In the genomic region with DNA sequence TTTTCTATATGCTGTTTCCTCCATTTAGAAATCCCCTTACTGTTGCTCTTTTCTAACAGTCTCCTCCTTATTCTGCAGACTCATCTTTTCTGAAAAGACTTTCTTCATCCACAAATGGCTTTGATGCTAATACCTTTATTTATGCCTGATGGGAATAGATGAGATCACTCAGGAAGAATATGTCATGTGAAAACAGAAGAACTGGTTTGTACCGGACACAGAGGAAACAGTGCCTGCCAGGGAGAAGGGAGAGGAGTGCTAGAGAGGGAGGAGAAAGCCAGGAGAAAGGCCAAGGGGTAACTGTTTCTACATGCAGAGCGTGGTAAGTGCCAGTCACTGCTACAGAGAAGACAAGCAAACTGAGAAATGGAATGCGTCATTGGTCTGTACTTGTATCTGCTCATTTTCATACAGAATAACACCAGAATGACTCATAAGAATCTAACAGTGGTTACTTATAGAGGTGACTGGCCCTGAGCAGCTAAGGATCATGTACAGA, we compare ENCODE assay signal across 8 cellular contexts. TPM values are rescaled to one million over a fixed set of nuclear protein-coding genes. Genes with fewer than 3 reads are reported as not detected.
DNase-seq lines count a peak whose midpoint lies in the region; ATAC-seq, FAIRE-seq and TF ChIP-seq lines count a peak whose summit lies in the region.

No MANE protein-coding gene starts in this region.

- H3K4me3 Mint-ChIP-seq in type B pancreatic cell, result peak overlapping the region; percentile 13

- DNase-seq in GM13976 (ENCODE audit: low spot score), result peak; percentile 77
- peak; percentile 81 for DNase-seq in HTR-8/SVneo (ENCODE audit: insufficient read length, low spot score)
- peak; percentile 95 for DNase-seq in astrocyte of the cerebellum (ENCODE audit: low read depth)
- DNase-seq in left kidney (ENCODE audit: low read depth, low spot score), result peak; percentile 66
- DNase-seq in type B pancreatic cell (ENCODE audit: extremely low spot score, unreplicated experiment), result no peak
- DNase-seq in SK-N-DZ (ENCODE audit: low spot score), result no peak
- DNase-seq in activated naive CD4-positive, alpha-beta T cell treated with anti-CD3 and anti-CD28 coated beads, Interleukin-2, amount 50 U/mL, for 16 hours, result no peak

- peak overlapping the region; percentile 82 for H3K27ac Mint-ChIP-seq in type B pancreatic cell

- peak; percentile 100 for ATAC-seq in GM21619 (IDR thresholded peaks at IDR 0.05; ENCODE audit: unreplicated experiment)

- H3K36me3 Mint-ChIP-seq in type B pancreatic cell, result no peaks in the 10 kb centered on the region

- FAIRE-seq in HTR-8/SVneo (lab: Jason Lieb, UNC), result peak; percentile 86

- no peak overlapping the region for H3K4me3 ChIP-seq in astrocyte of the cerebellum (ENCODE audit: low read depth, low read length)

- no peak for TF ChIP-seq CTCF in GM13976 (IDR thresholded peaks at IDR 0.05; ENCODE audit: borderline replicate concordance, control extremely low read depth, extremely low read depth, insufficient read depth, missing control alignments)
- no peak for TF ChIP-seq CTCF in astrocyte of the cerebellum (IDR thresholded peaks at IDR 0.05; ENCODE audit: low read depth, low read length, missing control alignments)
- no peak for TF ChIP-seq CTCF in type B pancreatic cell (conservative IDR thresholded peaks at IDR 0.05)

- H3K9me3 Mint-ChIP-seq in type B pancreatic cell, result no peaks in the 10 kb centered on the region

- H3K27me3 Mint-ChIP-seq in type B pancreatic cell, result no peaks in the 10 kb centered on the region

- H3K4me1 Mint-ChIP-seq in type B pancreatic cell (ENCODE audit: unreplicated experiment), result peaks cover 21% of the 10 kb centered on the region

- in situ Hi-C loops in GM13976 (cut with MboI; ENCODE audit: low sequenced_read_pairs, unreplicated experiment) (loop anchor here (25.0 kb wide), 1 partner anchor 543 kb away; no protein-coding TSS in a partner anchor), astrocyte of the cerebellum (cut with HindIII; ENCODE audit: low sequenced_read_pairs) (no loop called here)

RNA-seq across cellular contexts. Expression of a gene that starts 45.9 kb away (rescaled TPM):
- total RNA-seq in type B pancreatic cell (ENCODE audit: low replicate concordance), result 60.2 and 79.9 TPM in 2 replicates
- 54.5 and 59.4 TPM in 2 replicates for polyA plus RNA-seq in SK-N-DZ (2014; cell fraction: cytosol; rRNA removed)
- polyA plus RNA-seq in SK-N-DZ (2014; cell fraction: nucleus; rRNA removed), result 28.0 and 28.3 TPM in 2 replicates

Comparison
In these comparisons a context has a peak if more than half of its experiments do, and no peak if none do; other contexts are left out.
1. DNase-seq: peak in GM13976 (single experiment), HTR-8/SVneo (single experiment), astrocyte of the cerebellum (single experiment) and left kidney (single experiment); none in type B pancreatic cell (single experiment), SK-N-DZ (single experiment) and activated naive CD4-positive, alpha-beta T cell treated with anti-CD3 and anti-CD28 coated beads, Interleukin-2, amount 50 U/mL, for 16 hours (single experiment).